ENCODE assay signal across 8 cellular contexts in genomic region chr12:120470150-120470817, GRCh38. TPM values are rescaled to one million over a fixed set of nuclear protein-coding genes. Genes with fewer than 3 reads are reported as not detected.
DNase-seq lines count a peak whose midpoint lies in the region; ATAC-seq and TF ChIP-seq lines count a peak whose summit lies in the region.

No MANE protein-coding gene starts in this region.

- peak overlapping the region; percentile 89 to 92 for H3K27ac ChIP-seq in uterus

- peak overlapping the region; percentile 86 for H3K27ac Mint-ChIP-seq in memory B cell

- H3K27me3 Mint-ChIP-seq in memory B cell: no peaks in the 10 kb centered on the region

- H3K36me3 ChIP-seq in BE2C: peaks cover 16% of the 10 kb centered on the region
- no peaks in the 10 kb centered on the region for H3K36me3 ChIP-seq in uterus

- H3K9me3 ChIP-seq in BE2C (no peaks in the 10 kb centered on the region), uterus (no peaks in the 10 kb centered on the region)

- peaks cover 19% of the 10 kb centered on the region for H3K4me1 Mint-ChIP-seq in memory B cell

- TF ChIP-seq CTCF in BE2C (IDR thresholded peaks at IDR 0.05; ENCODE audit: low read depth, low read length) (no peak), uterus (IDR thresholded peaks at IDR 0.05) (no peak)

- H3K9me3 Mint-ChIP-seq in memory B cell: no peaks in the 10 kb centered on the region

- H3K4me1 ChIP-seq in BE2C (no peaks in the 10 kb centered on the region; the same call in 1 of the 2 replicates), uterus (peaks cover 0 to 22% of the 10 kb centered on the region in 2 donors)

- H3K4me3 Mint-ChIP-seq in memory B cell: peak overlapping the region; percentile 89

- ATAC-seq in GM21360 (IDR thresholded peaks at IDR 0.05; ENCODE audit: unreplicated experiment) (peak; percentile 13), memory B cell (ENCODE audit: low read depth) (no peak)

- intact Hi-C loops in uterus (cut with DNase I; ENCODE audit: low total_unique reads): no loop called here

- peak overlapping the region; percentile 92 for H3K4me3 ChIP-seq in BE2C (ENCODE audit: low read depth, low read length)
- H3K4me3 ChIP-seq in uterus: peak overlapping the region; percentile 75 to 89

- no peak for TF ChIP-seq POLR2A in uterus (IDR thresholded peaks at IDR 0.05)

- DNase-seq in BE2C: no peak
- peak; percentile 48 for DNase-seq in NCI-H345 (lab: John Stamatoyannopoulos, UW)
- DNase-seq in cerebellar cortex (ENCODE audit: low spot score): peak; percentile 44
- no peak for DNase-seq in memory B cell (ENCODE audit: low spot score in 2 of 2)
- peak in 1 of 2 donors; percentile 19 for DNase-seq in uterus
- DNase-seq in dedifferentiated amniotic fluid mesenchymal stem cell (ENCODE audit: extremely low spot score): no peak
- DNase-seq in occipital lobe (lab: John Stamatoyannopoulos, UW): no peak

- peaks cover 7% of the 10 kb centered on the region for H3K36me3 Mint-ChIP-seq in memory B cell

- H3K27me3 ChIP-seq in BE2C (no peaks in the 10 kb centered on the region), uterus (no peaks in the 10 kb centered on the region)

RNA-seq across cellular contexts. Expression of gene SRSF9, which starts 0.7 kb away (rescaled TPM):
- 624 TPM for polyA plus RNA-seq in BE2C (2012; ENCODE audit: insufficient read depth, insufficient read length, low read depth)
- total RNA-seq in uterus (100 to 1,000 TPM in 2 of 4 donors, 10 to 100 TPM in 2; 10.5 to 150 (median 91.1) TPM), occipital lobe (87.8 TPM)

RNA-seq across cellular contexts. Expression of gene GATC, which starts 24.0 kb away (rescaled TPM):
- 28.9 TPM for polyA plus RNA-seq in BE2C (2012; ENCODE audit: insufficient read depth, insufficient read length, low read depth)
- total RNA-seq in uterus (10 to 100 TPM; 11.8 to 31.9 (median 18.3) TPM), occipital lobe (27.6 TPM)

RNA-seq across cellular contexts. Expression of gene TRIAP1, which starts 24.1 kb away (rescaled TPM):
- 73.5 TPM for polyA plus RNA-seq in BE2C (2012; ENCODE audit: insufficient read depth, insufficient read length, low read depth)
- total RNA-seq in uterus: 10 to 100 TPM in 2 of 4 donors, 1 to 10 TPM in 2; 1.2 to 16.8 (median 8.0) TPM
- 10.0 TPM for total RNA-seq in occipital lobe

RNA-seq across cellular contexts. Expression of gene DYNLL1, which starts 25.6 kb away (rescaled TPM):
- 707 TPM for polyA plus RNA-seq in BE2C (2012; ENCODE audit: insufficient read depth, insufficient read length, low read depth)
- 100 to 1,000 TPM; 239 to 457 (median 291) TPM for total RNA-seq in uterus
- total RNA-seq in occipital lobe: 252 TPM

RNA-seq across cellular contexts. Expression of gene COX6A1, which starts 32.4 kb away (rescaled TPM):
- polyA plus RNA-seq in BE2C (2012; ENCODE audit: insufficient read depth, insufficient read length, low read depth): 2,740 TPM
- total RNA-seq in uterus: 100 to 1,000 TPM; 196 to 524 (median 201) TPM
- 367 TPM for total RNA-seq in occipital lobe

Comparison
In these comparisons a context has a peak if more than half of its experiments do, and no peak if none do; other contexts are left out.
1. DNase-seq: peak in NCI-H345 (single experiment) and cerebellar cortex (single experiment); none in BE2C (single experiment), memory B cell (0 of 2), dedifferentiated amniotic fluid mesenchymal stem cell (single experiment) and occipital lobe (single experiment).